In genomic region chr17:45490198-45490597, GRCh38 we compare ENCODE assay signal across 8 cellular contexts. TPM values are rescaled to one million over a fixed set of nuclear protein-coding genes. Genes with fewer than 3 reads are reported as not detected.
A peak's percentile ranks its signal among the peaks of the same experiment; 100 is the strongest.
DNase-seq lines count a peak whose midpoint lies in the region; ATAC-seq and TF ChIP-seq lines count a peak whose summit lies in the region.
"Not testable (repeated sequence)": the region's sequence is repeated elsewhere in the genome, so short reads cannot be mapped to it uniquely, and the experiment has no call there.

No MANE protein-coding gene starts in this region.

- not testable (repeated sequence) for TF ChIP-seq CTCF in MCF 10A (IDR thresholded peaks at IDR 0.05; ENCODE audit: unreplicated experiment); heart left ventricle (IDR thresholded peaks at IDR 0.05); suprapubic skin (IDR thresholded peaks at IDR 0.05)

- DNase-seq in EH (ENCODE audit: low read depth): peak; percentile 23
- DNase-seq in MCF 10A (ENCODE audit: unreplicated experiment): peak; percentile 1
- peak in 1 of 5 donors; percentile 35 for DNase-seq in heart left ventricle
- not testable (repeated sequence) for DNase-seq in naive B cell
- peak in 1 of 2 donors; percentile 70 for DNase-seq in suprapubic skin (ENCODE audit: low spot score in 2 of 2)

- H3K27me3 ChIP-seq in heart left ventricle, suprapubic skin: not testable (repeated sequence)

- H3K27ac Mint-ChIP-seq in T-helper 1 cell treated with Interleukin-12 subunit alpha and Interleukin-12 subunit beta and Interleukin-4 antibody, amounts not matched to agents 30 μg/mL and 1 μg/mL, for 36 hours: peak overlapping the region; percentile 86
- peak overlapping the region; percentile 68 for H3K27ac Mint-ChIP-seq in MCF 10A (ENCODE audit: low read depth, unreplicated experiment)
- peak overlapping the region; percentile 91 to 98 (median 94) for H3K27ac Mint-ChIP-seq in naive B cell

- CTCF ChIA-PET in MCF 10A (lab: Yijun Ruan, JAX): not testable (repeated sequence)

- H3K27me3 Mint-ChIP-seq in T-helper 1 cell treated with Interleukin-12 subunit alpha and Interleukin-12 subunit beta and Interleukin-4 antibody, amounts not matched to agents 30 μg/mL and 1 μg/mL, for 36 hours (ENCODE audit: low read depth); MCF 10A (ENCODE audit: insufficient read depth, unreplicated experiment); naive B cell: not testable (repeated sequence)

- H3K27ac ChIP-seq in heart left ventricle (peak overlapping the region; percentile 57 to 94 (median 86)), suprapubic skin (peak overlapping the region; percentile 90)

- not testable (repeated sequence) for H3K9me3 ChIP-seq in heart left ventricle, suprapubic skin

- POLR2A ChIA-PET in MCF 10A (lab: Yijun Ruan, JAX): interaction anchor here (1.6 kb wide), 1 partner anchor 50 kb away, joined by 8 read pairs; no protein-coding TSS in a partner anchor

- not testable (repeated sequence) for H3K36me3 Mint-ChIP-seq in T-helper 1 cell treated with Interleukin-12 subunit alpha and Interleukin-12 subunit beta and Interleukin-4 antibody, amounts not matched to agents 30 μg/mL and 1 μg/mL, for 36 hours (ENCODE audit: low read depth); naive B cell
- peaks cover 10% of the 10 kb centered on the region for H3K36me3 Mint-ChIP-seq in MCF 10A (ENCODE audit: insufficient read depth, unreplicated experiment)

- H3K9me3 Mint-ChIP-seq in T-helper 1 cell treated with Interleukin-12 subunit alpha and Interleukin-12 subunit beta and Interleukin-4 antibody, amounts not matched to agents 30 μg/mL and 1 μg/mL, for 36 hours; MCF 10A (ENCODE audit: unreplicated experiment); naive B cell: not testable (repeated sequence)

- H3K4me1 ChIP-seq in heart left ventricle (peaks cover 0 to 33% (median 12%) of the 10 kb centered on the region in 12 donors), suprapubic skin (peaks cover 35% of the 10 kb centered on the region)

- intact Hi-C loops in MCF 10A (cut with micrococcal nuclease); heart left ventricle (cut with DNase I): not testable (repeated sequence)

- not testable (repeated sequence) for TF ChIP-seq POLR2A in heart left ventricle (IDR thresholded peaks at IDR 0.05); suprapubic skin (IDR thresholded peaks at IDR 0.05)

- peaks cover 23% of the 10 kb centered on the region for H3K4me1 Mint-ChIP-seq in T-helper 1 cell treated with Interleukin-12 subunit alpha and Interleukin-12 subunit beta and Interleukin-4 antibody, amounts not matched to agents 30 μg/mL and 1 μg/mL, for 36 hours (ENCODE audit: low read depth)
- H3K4me1 Mint-ChIP-seq in MCF 10A (ENCODE audit: insufficient read depth, unreplicated experiment): peaks cover 11% of the 10 kb centered on the region
- H3K4me1 Mint-ChIP-seq in naive B cell: peaks cover 18 to 35% (median 34%) of the 10 kb centered on the region in 3 donors

- not testable (repeated sequence) for TF ChIP-seq EP300 in suprapubic skin (IDR thresholded peaks at IDR 0.05)

- not testable (repeated sequence) for H3K36me3 ChIP-seq in heart left ventricle, suprapubic skin

- peak overlapping the region; percentile 93 for H3K4me3 Mint-ChIP-seq in T-helper 1 cell treated with Interleukin-12 subunit alpha and Interleukin-12 subunit beta and Interleukin-4 antibody, amounts not matched to agents 30 μg/mL and 1 μg/mL, for 36 hours
- H3K4me3 Mint-ChIP-seq in MCF 10A (ENCODE audit: unreplicated experiment) (peak overlapping the region; percentile 76), naive B cell (peak overlapping the region; percentile 83 to 95 (median 92))

- H3K4me3 ChIP-seq in heart left ventricle (peak overlapping the region; percentile 41 to 85 (median 71)), suprapubic skin (peak overlapping the region; percentile 60)

- not testable (repeated sequence) for BruUV-seq in MCF 10A (replicated peaks; lab: Mats Ljungman, UMichigan)

- ATAC-seq in GM21529 (IDR thresholded peaks at IDR 0.05; ENCODE audit: unreplicated experiment) (peak; percentile 22), HG03442 (IDR thresholded peaks at IDR 0.05; ENCODE audit: unreplicated experiment) (peak; percentile 4), heart left ventricle (peak; percentile 5 to 53 (median 26)), naive B cell (ENCODE audit: low read depth in 2 of 2) (peak; percentile 6 to 11)

- WGBS in heart left ventricle, 4 donors: 1 to 2% (median 1%) methylated on average over 19 to 26 of the region's 30 CpGs
- WGBS in suprapubic skin: under 1% methylated on average over 26 of the region's 30 CpGs

RNA-seq across cellular contexts. Expression of gene PLEKHM1, which starts 0.3 kb away (rescaled TPM):
- total RNA-seq in MCF 10A (2022) (53.4 and 87.4 TPM in 2 replicates), heart left ventricle (10 to 100 TPM; 16.9 to 48.0 (median 30.9) TPM), suprapubic skin (100 to 1,000 TPM in 2 of 4 donors, 10 to 100 TPM in 2; 60.4 to 124 (median 94.1) TPM)
- polyA plus RNA-seq in heart left ventricle (10 to 100 TPM; 11.1 to 19.0 TPM), naive B cell (ENCODE audit: low read depth in 6 of 6) (10 to 100 TPM in 5 of 6 donors, 1 to 10 TPM in 1; 6.3 to 19.6 (median 16.2) TPM)

RNA-seq across cellular contexts. Expression of gene ARHGAP27, which starts 57.5 kb away (rescaled TPM):
- total RNA-seq in MCF 10A (2022) (30.5 and 47.6 TPM in 2 replicates), heart left ventricle (10 to 100 TPM; 19.7 to 39.4 (median 25.3) TPM), suprapubic skin (10 to 100 TPM; 54.4 to 93.6 (median 71.3) TPM)
- polyA plus RNA-seq in heart left ventricle (10 to 100 TPM; 16.3 to 28.2 TPM), naive B cell (ENCODE audit: low read depth in 6 of 6) (10 to 100 TPM; 32.3 to 76.2 (median 40.9) TPM)
